ENCODE assay signal across 8 cellular contexts in the genomic region with DNA sequence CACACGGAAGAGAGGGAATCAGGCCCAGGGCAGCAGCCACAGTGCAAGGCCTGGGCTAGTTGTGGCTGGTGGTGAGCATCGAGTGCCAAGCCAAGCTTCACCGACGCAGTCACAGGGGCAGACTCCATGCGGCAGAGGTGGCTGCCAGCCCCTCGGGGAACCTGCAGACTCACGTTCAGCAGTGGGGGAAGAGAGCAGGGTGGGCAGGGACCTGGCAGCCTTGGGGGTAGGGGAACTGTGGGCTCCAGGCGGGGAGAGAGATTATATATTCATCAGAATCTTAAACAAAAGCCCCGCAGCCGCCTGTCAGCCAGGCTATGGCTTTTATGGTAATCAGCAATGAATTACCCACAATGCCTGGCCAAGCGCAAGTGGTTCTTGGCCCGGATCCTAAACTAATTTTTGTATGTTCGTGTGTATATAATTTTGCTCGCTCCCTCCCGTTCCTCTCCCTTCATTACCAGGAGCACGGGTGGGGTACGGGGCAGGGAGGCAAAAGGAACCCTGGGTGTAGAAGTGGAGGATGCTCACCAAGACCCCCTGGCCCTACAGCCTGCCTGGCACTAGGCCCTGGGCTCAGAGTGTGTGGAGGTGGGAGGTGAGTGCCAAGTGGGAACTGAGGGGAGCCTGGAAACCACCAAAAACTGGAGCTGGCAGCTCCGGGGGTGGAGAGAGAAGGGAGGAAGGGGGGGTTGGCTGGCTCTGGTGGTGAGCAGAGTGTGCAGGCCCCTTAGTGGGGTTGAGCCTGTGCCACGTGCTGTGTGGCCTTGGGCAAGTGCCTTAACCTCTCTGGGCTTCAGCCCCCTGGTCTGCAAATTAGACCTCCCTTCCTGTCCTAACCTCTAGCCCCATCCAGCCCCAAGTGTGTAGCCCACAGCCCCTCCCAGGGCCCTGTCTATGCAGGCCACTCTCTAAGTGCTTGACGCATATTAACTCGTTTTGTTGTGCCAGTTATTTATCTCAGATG. TPM values are rescaled to one million over a fixed set of nuclear protein-coding genes. Genes with fewer than 3 reads are reported as not detected.
DNase-seq lines count a peak whose midpoint lies in the region; ATAC-seq and TF ChIP-seq lines count a peak whose summit lies in the region.

No MANE protein-coding gene starts in this region.

- H2AFZ ChIP-seq in hepatocyte: no peak overlapping the region

- no peak for ATAC-seq in T-cell (replicated peaks in 1 of 4)

- H3K27me3 Mint-ChIP-seq in T-helper 2 cell treated with Interferon-gamma antibody and Interleukin-4, amounts not matched to agents 5 μg/mL and 100 μg/mL, for 36 hours (ENCODE audit: low read depth): no peaks in the 10 kb centered on the region
- H3K27me3 Mint-ChIP-seq in T-cell: peaks cover 3 to 9% of the 10 kb centered on the region in 2 donors

- TF ChIP-seq CTCF in hepatocyte (IDR thresholded peaks at IDR 0.05; ENCODE audit: poor library complexity): no peak
- no peak for TF ChIP-seq CTCF in stomach (IDR thresholded peaks at IDR 0.05)

- no peaks in the 10 kb centered on the region for H3K36me3 ChIP-seq in hepatocyte (replicated peaks; ENCODE audit: insufficient read depth, low read depth)
- H3K36me3 ChIP-seq in stomach: no peaks in the 10 kb centered on the region

- H3K9me2 ChIP-seq in hepatocyte (replicated peaks; ENCODE audit: insufficient read depth): no peaks in the 10 kb centered on the region

- no peaks in the 10 kb centered on the region for H3K36me3 Mint-ChIP-seq in T-helper 2 cell treated with Interferon-gamma antibody and Interleukin-4, amounts not matched to agents 5 μg/mL and 100 μg/mL, for 36 hours (ENCODE audit: low read depth)
- no peaks in the 10 kb centered on the region for H3K36me3 Mint-ChIP-seq in T-cell

- peak overlapping the region; percentile 53 for H3K4me2 ChIP-seq in hepatocyte

- no peak overlapping the region for H3K4me3 ChIP-seq in hepatocyte
- H3K4me3 ChIP-seq in stomach: peak overlapping the region; percentile 22 to 36 (median 32)

- H3K79me2 ChIP-seq in hepatocyte: no peaks in the 10 kb centered on the region

- H3K4me1 Mint-ChIP-seq in T-helper 2 cell treated with Interferon-gamma antibody and Interleukin-4, amounts not matched to agents 5 μg/mL and 100 μg/mL, for 36 hours (ENCODE audit: low read depth): no peaks in the 10 kb centered on the region
- H3K4me1 Mint-ChIP-seq in T-cell: peaks cover 0 to 3% (median 0%) of the 10 kb centered on the region in 3 donors

- WGBS in hepatocyte (ENCODE audit: low lambda C conversion rate, missing lambda C conversion rate): 70% methylated on average over 21 of the region's 21 CpGs
- WGBS in stomach, 5 donors: 21 to 35% (median 26%) methylated on average over 18 to 21 of the region's 21 CpGs

- H3K27ac Mint-ChIP-seq in T-helper 2 cell treated with Interferon-gamma antibody and Interleukin-4, amounts not matched to agents 5 μg/mL and 100 μg/mL, for 36 hours: no peak overlapping the region
- H3K27ac Mint-ChIP-seq in T-cell: no peak overlapping the region

- H3K4me3 Mint-ChIP-seq in T-helper 2 cell treated with Interferon-gamma antibody and Interleukin-4, amounts not matched to agents 5 μg/mL and 100 μg/mL, for 36 hours: no peak overlapping the region
- H3K4me3 Mint-ChIP-seq in T-cell: no peak overlapping the region

- no peaks in the 10 kb centered on the region for H3K4me1 ChIP-seq in hepatocyte (ENCODE audit: insufficient read depth)
- H3K4me1 ChIP-seq in stomach: peaks cover 0 to 15% (median 8%) of the 10 kb centered on the region in 4 donors

- TF ChIP-seq EP300 in stomach (IDR thresholded peaks at IDR 0.05): peak; percentile 38

- DNase-seq in M059J (ENCODE audit: low read depth): peak; percentile 77
- peak; percentile 73 for DNase-seq in amniotic epithelial cell (ENCODE audit: low read depth)
- DNase-seq in hepatocyte (ENCODE audit: low spot score): peak; percentile 38
- peak; percentile 72 for DNase-seq in stomach
- no peak for DNase-seq in T-helper 2 cell treated with Interferon-gamma antibody and Interleukin-4, amounts not matched to agents 5 μg/mL and 100 μg/mL, for 36 hours (ENCODE audit: low spot score)
- DNase-seq in stimulated activated CD4-positive, alpha-beta T cell treated with anti-CD3 and anti-CD28 coated beads, Interleukin-12 subunit alpha, Interleukin-12 subunit beta, amount 100 ng/mL, for 4 hours: no peak
- no peak for DNase-seq in T-cell
- DNase-seq in dedifferentiated amniotic fluid mesenchymal stem cell (ENCODE audit: extremely low spot score): no peak

- H3K27ac ChIP-seq in hepatocyte (peak overlapping the region; percentile 55), stomach (peak overlapping the region; percentile 71 to 87 (median 79))

- POLR2A ChIA-PET in T-cell (lab: Charles Lee): no interaction called here

- H4K20me1 ChIP-seq in hepatocyte (ENCODE audit: insufficient read depth, poor library complexity, severe bottlenecking): no peaks in the 10 kb centered on the region

- no peaks in the 10 kb centered on the region for H3K27me3 ChIP-seq in hepatocyte
- H3K27me3 ChIP-seq in stomach: no peaks in the 10 kb centered on the region

- TF ChIP-seq POLR2A in stomach (IDR thresholded peaks at IDR 0.05): peak in 2 of 4 donors; percentile 87 to 89

- H3K9me3 Mint-ChIP-seq in T-helper 2 cell treated with Interferon-gamma antibody and Interleukin-4, amounts not matched to agents 5 μg/mL and 100 μg/mL, for 36 hours: no peaks in the 10 kb centered on the region
- peaks cover 0 to 2% (median 0%) of the 10 kb centered on the region in 3 donors for H3K9me3 Mint-ChIP-seq in T-cell

- intact Hi-C loops in stomach (cut with DNase I; ENCODE audit: low total_unique reads): no loop called here

- H3K9me3 ChIP-seq in hepatocyte (ENCODE audit: low read depth) (no peaks in the 10 kb centered on the region), stomach (no peaks in the 10 kb centered on the region)

- CTCF ChIA-PET in T-cell (lab: Charles Lee): no interaction called here

RNA-seq across cellular contexts. Expression of gene PTPRS, which starts 31.9 kb away (rescaled TPM):
- 37.8 and 96.6 TPM in 2 replicates for total RNA-seq in M059J (2014; rRNA removed; shearing (Covaris generic))
- 39.1 and 65.5 TPM in 2 replicates for total RNA-seq in hepatocyte
- polyA plus RNA-seq in hepatocyte: 21.9 and 25.7 TPM in 2 replicates
- 100 to 1,000 TPM in 2 of 5 donors, 10 to 100 TPM in 3; 50.8 to 142 (median 67.4) TPM for total RNA-seq in stomach
- polyA plus RNA-seq in stomach: 1 to 10 TPM; 6.9 to 9.9 (median 7.0) TPM
- total RNA-seq in T-cell: 1 to 10 TPM; 2.9 to 5.6 (median 4.1) TPM

Comparison
In these comparisons a context has a peak if more than half of its experiments do, and no peak if none do; other contexts are left out.
1. DNase-seq: peak in M059J (single experiment), amniotic epithelial cell (single experiment), hepatocyte (single experiment) and stomach (single experiment); none in T-helper 2 cell treated with Interferon-gamma antibody and Interleukin-4, amounts not matched to agents 5 μg/mL and 100 μg/mL, for 36 hours (single experiment), stimulated activated CD4-positive, alpha-beta T cell treated with anti-CD3 and anti-CD28 coated beads, Interleukin-12 subunit alpha, Interleukin-12 subunit beta, amount 100 ng/mL, for 4 hours (single experiment), T-cell (0 of 34) and dedifferentiated amniotic fluid mesenchymal stem cell (single experiment).